ENCODE assay signal across 13 cellular contexts in genomic region chr2:28250006-28250405, GRCh38.
DNase-seq lines count a peak whose midpoint lies in the region; ATAC-seq and TF ChIP-seq lines count a peak whose summit lies in the region.
"Had no signal": no experiment of that assay in that cellular context is flagged by ENCODE, and none has a peak within 500 bp of the region (broad histone marks: within the 10 kb centered on the region; RNA-seq: fewer than 3 reads in every experiment).

No MANE protein-coding gene starts in this region.

- DNase-seq in Daoy (ENCODE audit: low read depth) (peak; percentile 96), NT2/D1 (ENCODE audit: low read depth, low spot score) (peak; percentile 44), chondrocyte (ENCODE audit: low spot score) (no peak), trophoblast cell (peak; percentile 95 to 97)
- DNase-seq in activated CD4-positive, alpha-beta T cell treated with anti-CD3 and anti-CD28 coated beads for 1 hour = no peak
- DNase-seq: activated effector memory CD4-positive, alpha-beta T cell treated with Interleukin-2 at 50 U/mL for 16 hours; naive B cell; NCI-H1930; stimulated activated naive B cell treated with anti-CD40 and anti-IgM and Interleukin-4, amounts not matched to agents 10 μg/mL and 1 μg/mL and 100 μg/mL, for 72 hours had no signal

- H3K4me3 ChIP-seq in NT2/D1 (ENCODE audit: insufficient read length, low read depth) = no peak overlapping the region
- no peak overlapping the region for H3K4me3 ChIP-seq in trophoblast cell (ENCODE audit: low read depth, low read length)
- H3K4me3 ChIP-seq: Peyer's patch had no signal

- H3K4me1 Mint-ChIP-seq in chondrocyte (ENCODE audit: low read depth) = peaks cover 25% of the 10 kb centered on the region

- H3K27me3 Mint-ChIP-seq in chondrocyte (ENCODE audit: low read depth) = no peaks in the 10 kb centered on the region
- H3K27me3 Mint-ChIP-seq: naive B cell; stimulated activated naive B cell treated with anti-CD40 and anti-IgM and Interleukin-4, amounts not matched to agents 10 μg/mL and 1 μg/mL and 100 μg/mL, for 72 hours had no signal

- H3K36me3 Mint-ChIP-seq in chondrocyte (ENCODE audit: low read depth) = peaks cover 2% of the 10 kb centered on the region

- no peak overlapping the region for H2BK5ac ChIP-seq in trophoblast cell (ENCODE audit: low read depth, low read length, poor library complexity)

- H3K9me3 Mint-ChIP-seq in chondrocyte (ENCODE audit: low read depth) = no peaks in the 10 kb centered on the region
- H3K9me3 Mint-ChIP-seq: naive B cell; stimulated activated naive B cell treated with anti-CD40 and anti-IgM and Interleukin-4, amounts not matched to agents 10 μg/mL and 1 μg/mL and 100 μg/mL, for 72 hours had no signal

- H3K4me3 Mint-ChIP-seq in chondrocyte (ENCODE audit: unreplicated experiment) = no peak overlapping the region
- H3K4me3 Mint-ChIP-seq: naive B cell; stimulated activated naive B cell treated with anti-CD40 and anti-IgM and Interleukin-4, amounts not matched to agents 10 μg/mL and 1 μg/mL and 100 μg/mL, for 72 hours had no signal

- H3K36me3 ChIP-seq in NT2/D1 (ENCODE audit: insufficient read depth, insufficient read length, low read length) (no peaks in the 10 kb centered on the region), trophoblast cell (ENCODE audit: control insufficient read depth in 1 of 2, insufficient read depth in 2 of 2, low read length in 2 of 2) (no peaks in the 10 kb centered on the region)
- H3K36me3 ChIP-seq: Peyer's patch had no signal

- no peak overlapping the region for H2AK5ac ChIP-seq in trophoblast cell (ENCODE audit: low read length)

- H3K9me3 ChIP-seq in NT2/D1 (ENCODE audit: insufficient read depth, low read length) (no peaks in the 10 kb centered on the region), trophoblast cell (ENCODE audit: insufficient read depth, low read depth, low read length) (no peaks in the 10 kb centered on the region)
- H3K9me3 ChIP-seq: Peyer's patch had no signal

- H3K27me3 ChIP-seq in NT2/D1 (ENCODE audit: insufficient read depth, insufficient read length) (no peaks in the 10 kb centered on the region), trophoblast cell (ENCODE audit: insufficient read depth, low read length) (no peaks in the 10 kb centered on the region)
- H3K27me3 ChIP-seq: Peyer's patch had no signal

- H3K27ac Mint-ChIP-seq in chondrocyte (ENCODE audit: unreplicated experiment) = peak overlapping the region; percentile 66
- H3K27ac Mint-ChIP-seq: stimulated activated naive B cell treated with anti-CD40 and anti-IgM and Interleukin-4, amounts not matched to agents 10 μg/mL and 1 μg/mL and 100 μg/mL, for 72 hours had no signal

- H3K9ac ChIP-seq in NT2/D1 (ENCODE audit: insufficient read length, low read depth) (no peak overlapping the region), trophoblast cell (ENCODE audit: low read length) (no peak overlapping the region)

- no peak overlapping the region for H3K4me2 ChIP-seq in trophoblast cell (ENCODE audit: low read length)

- no peak overlapping the region for H2BK12ac ChIP-seq in trophoblast cell (ENCODE audit: low read length)

- H3K4me1 ChIP-seq in NT2/D1 (ENCODE audit: insufficient read depth, insufficient read length) (no peaks in the 10 kb centered on the region), trophoblast cell (ENCODE audit: control insufficient read depth in 1 of 2, insufficient read depth in 2 of 2, low read length in 2 of 2) (peaks cover 4 to 8% of the 10 kb centered on the region in 2 experiments)
- H3K4me1 ChIP-seq: Peyer's patch had no signal

- no peak overlapping the region for H4K8ac ChIP-seq in trophoblast cell (ENCODE audit: low read depth, low read length)

- no peak overlapping the region for H4K91ac ChIP-seq in trophoblast cell (ENCODE audit: low read depth, low read length)

- TF ChIP-seq CTCF in chondrocyte (IDR thresholded peaks at IDR 0.05) = peak; percentile 50

- no peak for ATAC-seq in HG03457 (IDR thresholded peaks at IDR 0.05; ENCODE audit: unreplicated experiment)
- ATAC-seq in GM21529 (IDR thresholded peaks at IDR 0.05; ENCODE audit: unreplicated experiment) = no peak
- ATAC-seq: activated CD4-positive, CD25-positive, alpha-beta regulatory T cell treated with anti-CD3 and anti-CD28 coated beads, Interleukin-2, amount 50 U/mL, for 24 hours; stimulated activated naive B cell treated with anti-CD40 and anti-IgM and Interleukin-4, amounts not matched to agents 10 μg/mL and 1 μg/mL and 100 μg/mL, for 72 hours had no signal

- no peak overlapping the region for H2AFZ ChIP-seq in trophoblast cell (ENCODE audit: insufficient read depth, low read length, poor library complexity)

- H3K79me1 ChIP-seq in trophoblast cell (ENCODE audit: low read length) = peaks cover 2% of the 10 kb centered on the region

- no peak overlapping the region for H3K27ac ChIP-seq in trophoblast cell (ENCODE audit: low read depth, low read length)
- H3K27ac ChIP-seq: Peyer's patch had no signal

- no peak overlapping the region for H3K14ac ChIP-seq in trophoblast cell (ENCODE audit: low read length)

- H3K23ac ChIP-seq in trophoblast cell (ENCODE audit: low read length) = no peak overlapping the region

- no peak overlapping the region for H4K12ac ChIP-seq in trophoblast cell (ENCODE audit: low read depth, low read length)

- H3K79me2 ChIP-seq in trophoblast cell (ENCODE audit: control insufficient read depth, insufficient read depth, low read length, poor library complexity) = no peaks in the 10 kb centered on the region

- H3K18ac ChIP-seq in trophoblast cell (ENCODE audit: low read length) = no peak overlapping the region

- no peak overlapping the region for H3K4ac ChIP-seq in trophoblast cell (ENCODE audit: low read depth, low read length)

- no CpG with 5 or more reads among the region's 4 CpGs for WGBS in trophoblast cell (ENCODE audit: extremely low coverage, insufficient coverage, insufficient read length)

- no peak overlapping the region for H2BK120ac ChIP-seq in trophoblast cell (ENCODE audit: insufficient read depth, low read length, poor library complexity)

Comparison
In these comparisons a context has a peak if more than half of its experiments do, and no peak if none do; other contexts are left out.
1. DNase-seq: peak in Daoy (single experiment), NT2/D1 (single experiment) and trophoblast cell (2 of 2); none in chondrocyte (single experiment) and activated CD4-positive, alpha-beta T cell treated with anti-CD3 and anti-CD28 coated beads for 1 hour (single experiment).